In the genomic region with DNA sequence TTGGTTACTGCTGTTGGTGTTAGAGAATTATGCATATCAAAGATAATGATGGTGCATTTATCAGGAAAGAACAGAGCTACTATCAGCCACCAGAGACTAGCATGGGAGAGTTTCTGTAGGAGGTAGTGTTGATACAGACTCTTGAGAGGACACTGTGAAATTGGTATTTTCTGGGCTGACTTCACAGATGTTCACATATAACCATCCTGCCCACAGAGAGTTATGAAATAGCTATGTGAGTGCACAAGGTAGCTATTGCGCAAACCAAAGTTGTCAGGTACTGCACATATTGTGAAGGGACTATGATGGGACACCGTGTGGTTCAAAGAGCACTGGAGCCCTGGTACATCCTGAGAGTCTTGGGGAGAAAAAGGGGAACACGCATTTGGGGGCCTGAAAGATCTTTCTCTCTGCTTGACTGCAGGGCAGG, we compare ENCODE assay signal across 18 cellular contexts. TPM values are rescaled to one million over a fixed set of nuclear protein-coding genes. Genes with fewer than 3 reads are reported as not detected.
DNase-seq lines count a peak whose midpoint lies in the region; ATAC-seq, FAIRE-seq and TF ChIP-seq lines count a peak whose summit lies in the region.
"Had no signal": no experiment of that assay in that cellular context is flagged by ENCODE, and none has a peak within 500 bp of the region (broad histone marks: within the 10 kb centered on the region; RNA-seq: fewer than 3 reads in every experiment).

No MANE protein-coding gene starts in this region.

- no peak for ATAC-seq in A549
- no peak for ATAC-seq in GM12878
- ATAC-seq in right lobe of liver, result peak; percentile 52 to 77 (median 72)
- no peak for ATAC-seq in naive thymus-derived CD8-positive, alpha-beta T cell

- no peak for TF ChIP-seq EP300 in A549 (IDR thresholded peaks at IDR 0.05)
- TF ChIP-seq EP300 in GM12878 (IDR thresholded peaks at IDR 0.05; ENCODE audit: borderline replicate concordance in 1 of 2, control insufficient read depth in 1 of 2, low read depth in 2 of 2, low read length in 2 of 2), result no peak
- TF ChIP-seq EP300 in transverse colon (IDR thresholded peaks at IDR 0.05; ENCODE audit: low read depth), result no peak

- no peaks in the 10 kb centered on the region for H3K36me3 Mint-ChIP-seq in naive thymus-derived CD8-positive, alpha-beta T cell

- no peak for DNase-seq in A549 (ENCODE audit: low read depth in 1 of 2, low spot score in 1 of 2)
- DNase-seq in HL-60 (ENCODE audit: low read depth in 1 of 2, low spot score in 1 of 2), result peak; percentile 57 to 73
- DNase-seq in GM12878 (ENCODE audit: low read depth, low spot score), result no peak
- peak in 1 of 3 donors; percentile 81 for DNase-seq in right lobe of liver
- DNase-seq in transverse colon, result no peak
- DNase-seq in WERI-Rb-1, result no peak
- DNase-seq in coronary artery (ENCODE audit: low spot score), result no peak
- DNase-seq in naive thymus-derived CD8-positive, alpha-beta T cell, result no peak
- DNase-seq: activated CD4-positive, CD25-positive, alpha-beta regulatory T cell treated with anti-CD3 and anti-CD28 coated beads, Interleukin-2, amount 50 U/mL, for 72 hours; CD4-positive, alpha-beta memory T cell; DMS53; foreskin melanocyte; NCI-H1417; NCI-H2171 treated with DMSO at 0.1 percent for 48 hours; NCI-H748 treated with DMSO at 0.1 percent for 48 hours; retina; testis had no signal

- H2AFZ ChIP-seq in GM12878 (ENCODE audit: control insufficient read depth, low read depth, low read length), result no peak overlapping the region

- no peak overlapping the region for H3K27ac Mint-ChIP-seq in naive thymus-derived CD8-positive, alpha-beta T cell
- H3K27ac Mint-ChIP-seq: T-helper 2 cell treated with Interferon-gamma antibody and Interleukin-4, amounts not matched to agents 5 μg/mL and 100 μg/mL, for 36 hours had no signal

- no peak overlapping the region for H3K4me3 ChIP-seq in A549
- H3K4me3 ChIP-seq in HL-60 (replicated peaks; ENCODE audit: insufficient read depth, low read length), result no peak overlapping the region
- H3K4me3 ChIP-seq in GM12878, result no peak overlapping the region
- peak overlapping the region in 2 of 3 donors; percentile 70 to 77 for H3K4me3 ChIP-seq in right lobe of liver
- no peak overlapping the region for H3K4me3 ChIP-seq in transverse colon
- H3K4me3 ChIP-seq in WERI-Rb-1 (ENCODE audit: low read depth, low read length), result no peak overlapping the region
- no peak overlapping the region for H3K4me3 ChIP-seq in coronary artery
- H3K4me3 ChIP-seq: testis had no signal

- RAD21 ChIA-PET in GM12878 (lab: Charles Lee; ENCODE audit: unreplicated experiment), result no interaction called here

- TF ChIP-seq RAD21 in A549 (conservative IDR thresholded peaks at IDR 0.05 in 1 of 2, IDR thresholded peaks at IDR 0.05 in 1 of 2) (no peak), GM12878 (IDR thresholded peaks at IDR 0.05; ENCODE audit: insufficient read depth, low read depth, low read length) (no peak)

- no peaks in the 10 kb centered on the region for H3K9me3 Mint-ChIP-seq in naive thymus-derived CD8-positive, alpha-beta T cell
- H3K9me3 Mint-ChIP-seq: CD4-positive, alpha-beta memory T cell; T-helper 2 cell treated with Interferon-gamma antibody and Interleukin-4, amounts not matched to agents 5 μg/mL and 100 μg/mL, for 36 hours had no signal

- no peak overlapping the region for H3K9ac ChIP-seq in GM12878 (ENCODE audit: control insufficient read depth, insufficient read depth, low read length)

- FAIRE-seq in A549 (lab: Jason Lieb, UNC) (no peak), GM12878 (lab: Jason Lieb, UNC) (peak; percentile 54)

- H3K9me3 ChIP-seq in A549, result no peaks in the 10 kb centered on the region
- no peaks in the 10 kb centered on the region for H3K9me3 ChIP-seq in GM12878 (replicated peaks; ENCODE audit: control insufficient read depth, insufficient read depth, low read length)
- H3K9me3 ChIP-seq in right lobe of liver, result peaks cover 0 to 2% (median 0%) of the 10 kb centered on the region in 4 donors
- H3K9me3 ChIP-seq in transverse colon, result no peaks in the 10 kb centered on the region
- no peaks in the 10 kb centered on the region for H3K9me3 ChIP-seq in WERI-Rb-1 (ENCODE audit: severe bottlenecking)
- H3K9me3 ChIP-seq: testis had no signal

- H3K4me2 ChIP-seq in A549 (peak overlapping the region; percentile 87; the same call in 2 of the 3 replicates), GM12878 (ENCODE audit: control insufficient read depth, insufficient read depth) (no peak overlapping the region)

- in situ Hi-C loops in GM12878 (cut with MboI) (no loop called here), transverse colon (cut with MboI; ENCODE audit: low pct_ligation_motif_present in 1 of 4, low pct_unique_long_range_greater_than_20kb in 1 of 4, low sequenced_read_pairs in 3 of 4) (no loop called here)

- 67% methylated on average over 3 of the region's 3 CpGs for WGBS in A549 (ENCODE audit: missing lambda C conversion rate)
- WGBS in GM12878 (ENCODE audit: insufficient coverage, insufficient replicate concordance, low lambda C conversion rate, missing lambda C conversion rate), result 86% methylated on average over 3 of the region's 3 CpGs
- 22% methylated on average over 3 of the region's 3 CpGs for WGBS in right lobe of liver (ENCODE audit: insufficient coverage, low coverage, low lambda C conversion rate, missing lambda C conversion rate)
- 50 to 77% methylated on average over 2 to 3 of the region's 3 CpGs for WGBS in transverse colon (ENCODE audit: low coverage in 1 of 2), 2 donors

- H3K4me1 ChIP-seq in A549 (peaks cover 31% of the 10 kb centered on the region), GM12878 (ENCODE audit: control insufficient read depth, insufficient read depth, low read length) (no peaks in the 10 kb centered on the region), right lobe of liver (peaks cover 0 to 18% (median 7%) of the 10 kb centered on the region in 4 donors), transverse colon (peaks cover 0 to 17% (median 9%) of the 10 kb centered on the region in 4 donors)

- BruUV-seq in GM12878 (replicated peaks; lab: Mats Ljungman, UMichigan), result no TSS peak

- TF ChIP-seq CTCF in A549 (IDR thresholded peaks at IDR 0.05) (no peak), HL-60 (IDR thresholded peaks at IDR 0.05; ENCODE audit: insufficient read depth, low read length) (no peak), GM12878 (IDR thresholded peaks at IDR 0.05 in 2 of 3, conservative IDR thresholded peaks at IDR 0.05 in 1 of 3; ENCODE audit: control insufficient read depth in 2 of 3, extremely low read depth in 1 of 3, insufficient read depth in 1 of 3, low read depth in 3 of 3, low read length in 3 of 3) (no peak), right lobe of liver (IDR thresholded peaks at IDR 0.05) (peak in 1 of 4 donors; percentile 9), transverse colon (IDR thresholded peaks at IDR 0.05) (no peak), WERI-Rb-1 (IDR thresholded peaks at IDR 0.05; ENCODE audit: low read depth, low read length) (no peak), coronary artery (IDR thresholded peaks at IDR 0.05) (no peak)

- H4K20me1 ChIP-seq in GM12878 (ENCODE audit: control insufficient read depth, insufficient read depth), result no peaks in the 10 kb centered on the region

- POLR2A ChIA-PET in A549 (lab: Yijun Ruan, JAX), result interaction anchor here (0.8 kb wide), 1 partner anchor 119 kb away, joined by 3 read pairs; a partner anchor contains a TSS
- POLR2A ChIA-PET in GM12878 (lab: Charles Lee), result no interaction called here
- POLR2A ChIA-PET in naive thymus-derived CD8-positive, alpha-beta T cell (lab: Charles Lee), result no interaction called here

- CTCF ChIA-PET in A549 (lab: Yijun Ruan, JAX) (interaction anchor here (0.7 to 2.9 kb wide), 12 partner anchors 11 to 261 kb away, joined by 3 to 16 read pairs (median 4); a partner anchor contains a TSS), GM12878 (lab: Yijun Ruan, JAX) (interaction anchor here (0.8 to 1.4 kb wide), 5 partner anchors 10 to 31 kb away, joined by 3 to 7 read pairs (median 3); no protein-coding TSS in a partner anchor)

- SMC1A ChIA-PET in GM12878 (lab: Charles Lee; ENCODE audit: uncharacterized antibody, unreplicated experiment), result no interaction called here

- peaks cover 23 to 58% (median 35%) of the 10 kb centered on the region in 5 donors for H3K27me3 Mint-ChIP-seq in naive thymus-derived CD8-positive, alpha-beta T cell

- H3K4me3 Mint-ChIP-seq in naive thymus-derived CD8-positive, alpha-beta T cell, result peak overlapping the region in 3 of 10 donors; percentile 27 to 65 (median 63)
- H3K4me3 Mint-ChIP-seq: T-helper 2 cell treated with Interferon-gamma antibody and Interleukin-4, amounts not matched to agents 5 μg/mL and 100 μg/mL, for 36 hours had no signal

- no peaks in the 10 kb centered on the region for H3K79me2 ChIP-seq in GM12878 (ENCODE audit: control insufficient read depth, insufficient read depth, low read length)

- peak overlapping the region; percentile 56 to 97; a peak in 2 of 6 replicates for H3K27ac ChIP-seq in A549
- H3K27ac ChIP-seq in HL-60 (replicated peaks), result no peak overlapping the region
- H3K27ac ChIP-seq in GM12878 (ENCODE audit: control insufficient read depth, insufficient read depth), result no peak overlapping the region
- H3K27ac ChIP-seq in right lobe of liver, result peak overlapping the region; percentile 7 to 93 (median 88)
- no peak overlapping the region for H3K27ac ChIP-seq in transverse colon
- no peak overlapping the region for H3K27ac ChIP-seq in WERI-Rb-1
- H3K27ac ChIP-seq in coronary artery, result no peak overlapping the region
- H3K27ac ChIP-seq: testis had no signal

- peaks cover 16% of the 10 kb centered on the region for H3K27me3 ChIP-seq in HL-60 (ENCODE audit: insufficient read depth, poor library complexity, severe bottlenecking)
- peaks cover 3 to 6% of the 10 kb centered on the region in 2 experiments for H3K27me3 ChIP-seq in GM12878 (replicated peaks in 1 of 2; ENCODE audit: control insufficient read depth in 2 of 2, insufficient read depth in 2 of 2, low read length in 1 of 2)
- H3K27me3 ChIP-seq in right lobe of liver, result no peaks in the 10 kb centered on the region
- H3K27me3 ChIP-seq in transverse colon, result no peaks in the 10 kb centered on the region
- no peaks in the 10 kb centered on the region for H3K27me3 ChIP-seq in WERI-Rb-1 (ENCODE audit: insufficient read depth, low read depth, severe bottlenecking)
- H3K27me3 ChIP-seq: testis had no signal

- TF ChIP-seq POLR2A in A549 (IDR thresholded peaks at IDR 0.05; ENCODE audit: low read length), result no peak
- TF ChIP-seq POLR2A in GM12878 (IDR thresholded peaks at IDR 0.05; ENCODE audit: low read depth, low read length), result no peak
- no peak for TF ChIP-seq POLR2A in right lobe of liver (IDR thresholded peaks at IDR 0.05)
- TF ChIP-seq POLR2A in transverse colon (IDR thresholded peaks at IDR 0.05), result no peak

- H3K4me1 Mint-ChIP-seq in naive thymus-derived CD8-positive, alpha-beta T cell, result peaks cover 0 to 12% (median 6%) of the 10 kb centered on the region in 4 donors

- intact Hi-C loops in GM12878 (cut with micrococcal nuclease; ENCODE audit: unreplicated experiment), result no loop called here
- intact Hi-C loops in right lobe of liver (cut with DNase I), result no loop called here
- intact Hi-C loops in transverse colon (cut with DNase I; ENCODE audit: low total_unique reads), result loop anchor here (10.0 kb wide), 1 partner anchor 119 kb away; a partner anchor contains a TSS

- H3K36me3 ChIP-seq in GM12878 (ENCODE audit: control insufficient read depth in 2 of 2, insufficient read depth in 2 of 2, low read length in 1 of 2) (no peaks in the 10 kb centered on the region), right lobe of liver (no peaks in the 10 kb centered on the region), transverse colon (no peaks in the 10 kb centered on the region), WERI-Rb-1 (no peaks in the 10 kb centered on the region)

RNA-seq across cellular contexts. Expression of a gene that starts 1.4 kb away (rescaled TPM):
- 18.0 and 24.1 TPM in 2 replicates for polyA plus RNA-seq in A549 (2011; rRNA removed)
- 3.6 and 4.5 TPM in 2 replicates for polyA plus RNA-seq in A549 (2012; cell fraction: cytosol; rRNA removed)
- polyA plus RNA-seq in A549 (2012; cell fraction: nucleus; rRNA removed), result 1.4 and 3.1 TPM in 2 replicates
- polyA plus RNA-seq in A549 (2017; fragmentation: RNase III; extraction: RNeasy Plus Mini Kit Qiagen cat#74134 plus additional on column Dnase treatment), result 12.7 to 14.2 TPM (median 13.3 TPM) in 3 replicates
- 16.0 and 19.7 TPM in 2 replicates for polyA minus RNA-seq in A549 (2011; rRNA and poly(A)+ RNA removed)
- not detected in 2 replicates for total RNA-seq in GM12878 (2013; cell fraction: nucleolus; rRNA removed)
- under 0.01 TPM in 1 of 2 replicates, not detected in the other for total RNA-seq in GM12878 (2014; rRNA removed)
- 0.04 TPM in 1 of 2 replicates, not detected in the other for total RNA-seq in GM12878 (2014; rRNA removed; fragmentation: Illumina TruSeq; extraction: Trizol)
- 0.05 TPM in 1 of 2 replicates, not detected in the other for total RNA-seq in GM12878 (2021)
- not detected for polyA plus RNA-seq in GM12878 (2011; ENCODE audit: low read depth)
- polyA plus RNA-seq in GM12878 (2011; rRNA removed), result 0.03 TPM in 1 of 2 replicates, not detected in the other
- polyA plus RNA-seq in GM12878 (2011; cell fraction: cytosol; rRNA removed), result not detected in 2 replicates
- polyA plus RNA-seq in GM12878 (2011; cell fraction: nucleus; rRNA removed), result not detected in 2 replicates
- polyA plus RNA-seq in GM12878 (2012), result 0.03 TPM in 1 of 2 replicates, not detected in the other
- under 0.01 and 0.02 TPM in 2 replicates for polyA plus RNA-seq in GM12878 (2014; fragmentation: Illumina TruSeq; extraction: Trizol)
- polyA plus RNA-seq in GM12878 (2014; fragmentation: Nextera tagmentation; extraction: Ambion mirVana), result under 1 TPM in 1 of 2 experiments, not detected in 1; 0.02 TPM
- polyA plus RNA-seq in GM12878 (2014; rRNA removed), result not detected in 2 replicates
- under 1 TPM in 1 of 2 experiments, not detected in 1; 0.10 TPM for polyA plus RNA-seq in GM12878 (2016; fragmentation: Nextera tagmentation; extraction: Ambion mirVana)
- not detected in 2 replicates for polyA minus RNA-seq in GM12878 (2011; rRNA and poly(A)+ RNA removed)
- polyA minus RNA-seq in GM12878 (2011; cell fraction: cytosol; rRNA and poly(A)+ RNA removed), result not detected in 2 replicates
- not detected in 2 replicates for polyA minus RNA-seq in GM12878 (2011; cell fraction: nucleus; rRNA and poly(A)+ RNA removed)
- total RNA-seq in right lobe of liver, result 100 to 1,000 TPM in 3 of 6 experiments, 10 to 100 TPM in 3; 45.6 to 181 (median 106) TPM
- 10 to 100 TPM in 3 of 4 donors, 1 to 10 TPM in 1; 3.4 to 68.8 (median 43.5) TPM for total RNA-seq in transverse colon
- total RNA-seq in naive thymus-derived CD8-positive, alpha-beta T cell, result under 1 TPM; 0.08 to 0.11 TPM
- polyA plus RNA-seq in naive thymus-derived CD8-positive, alpha-beta T cell, result not detected

RNA-seq across cellular contexts. Expression of a gene that starts 43.0 kb away (rescaled TPM):
- polyA plus RNA-seq in A549 (2011; rRNA removed) (5.0 and 5.3 TPM in 2 replicates), A549 (2017; fragmentation: RNase III; extraction: RNeasy Plus Mini Kit Qiagen cat#74134 plus additional on column Dnase treatment) (5.4 to 7.1 TPM (median 5.7 TPM) in 3 replicates), GM12878 (2011; rRNA removed) (1.9 and 3.3 TPM in 2 replicates), GM12878 (2014; fragmentation: Illumina TruSeq; extraction: Trizol) (2.6 and 5.8 TPM in 2 replicates), GM12878 (2014; fragmentation: Nextera tagmentation; extraction: Ambion mirVana) (10 to 100 TPM; 15.1 to 19.2 TPM), GM12878 (2014; rRNA removed) (4.4 and 6.6 TPM in 2 replicates), GM12878 (2016; fragmentation: Nextera tagmentation; extraction: Ambion mirVana) (10 to 100 TPM; 11.7 to 13.2 TPM)
- polyA plus RNA-seq in A549 (2012; cell fraction: cytosol; rRNA removed), result 4.5 and 5.1 TPM in 2 replicates
- polyA plus RNA-seq in A549 (2012; cell fraction: nucleus; rRNA removed), result 0.78 and 1.2 TPM in 2 replicates
- polyA minus RNA-seq in A549 (2011; rRNA and poly(A)+ RNA removed), result 7.3 and 12.6 TPM in 2 replicates
- 2.0 and 2.9 TPM in 2 replicates for total RNA-seq in GM12878 (2013; cell fraction: nucleolus; rRNA removed)
- total RNA-seq in GM12878 (2014; rRNA removed) (4.4 and 4.8 TPM in 2 replicates), GM12878 (2014; rRNA removed; fragmentation: Illumina TruSeq; extraction: Trizol) (4.7 and 4.8 TPM in 2 replicates), GM12878 (2021) (4.8 and 8.4 TPM in 2 replicates), right lobe of liver (1 to 10 TPM; 1.5 to 8.3 (median 5.0) TPM), transverse colon (1 to 10 TPM in 3 of 4 donors, under 1 TPM in 1; 0.40 to 2.3 (median 2.2) TPM)
- polyA plus RNA-seq in GM12878 (2011; ENCODE audit: low read depth), result 0.42 TPM
- polyA plus RNA-seq in GM12878 (2011; cell fraction: cytosol; rRNA removed), result 0.88 and 2.9 TPM in 2 replicates
- 1.5 and 2.3 TPM in 2 replicates for polyA plus RNA-seq in GM12878 (2011; cell fraction: nucleus; rRNA removed)
- 1.5 and 2.7 TPM in 2 replicates for polyA plus RNA-seq in GM12878 (2012)
- 1.1 and 3.0 TPM in 2 replicates for polyA minus RNA-seq in GM12878 (2011; rRNA and poly(A)+ RNA removed)
- 0.31 TPM in 1 of 2 replicates, not detected in the other for polyA minus RNA-seq in GM12878 (2011; cell fraction: cytosol; rRNA and poly(A)+ RNA removed)
- 1.1 and 2.2 TPM in 2 replicates for polyA minus RNA-seq in GM12878 (2011; cell fraction: nucleus; rRNA and poly(A)+ RNA removed)
- under 1 TPM; 0.74 to 0.83 TPM for total RNA-seq in naive thymus-derived CD8-positive, alpha-beta T cell
- polyA plus RNA-seq in naive thymus-derived CD8-positive, alpha-beta T cell, result 1 to 10 TPM; 2.3 to 4.2 (median 4.0) TPM

Comparison
In these comparisons a context has a peak if more than half of its experiments do, and no peak if none do; other contexts are left out.
1. ATAC-seq: peak in right lobe of liver (4 of 4); none in A549 (0 of 2), GM12878 (single experiment) and naive thymus-derived CD8-positive, alpha-beta T cell (0 of 2).
2. DNase-seq: peak in HL-60 (2 of 2); none in A549 (0 of 2), GM12878 (single experiment), transverse colon (single experiment), WERI-Rb-1 (single experiment), coronary artery (single experiment) and naive thymus-derived CD8-positive, alpha-beta T cell (0 of 10).
3. H3K27ac ChIP-seq: peak in A549 (2 of 2) and right lobe of liver (3 of 3); none in HL-60 (single experiment), GM12878 (single experiment), transverse colon (0 of 4), WERI-Rb-1 (single experiment) and coronary artery (0 of 2).
4. H3K4me3 ChIP-seq: peak in right lobe of liver (2 of 3); none in A549 (single experiment), HL-60 (single experiment), GM12878 (single experiment), transverse colon (0 of 4), WERI-Rb-1 (single experiment) and coronary artery (single experiment).